ENCODE assay signal across 19 cellular contexts in genomic region chr12:131747276-131747675, GRCh38. TPM values are rescaled to one million over a fixed set of nuclear protein-coding genes. Genes with fewer than 3 reads are reported as not detected.
A peak's percentile ranks its signal among the peaks of the same experiment; 100 is the strongest.
DNase-seq lines count a peak whose midpoint lies in the region; ATAC-seq, FAIRE-seq and TF ChIP-seq lines count a peak whose summit lies in the region.
"Had no signal": no experiment of that assay in that cellular context is flagged by ENCODE, and none has a peak within 500 bp of the region (broad histone marks: within the 10 kb centered on the region; RNA-seq: fewer than 3 reads in every experiment).

No MANE protein-coding gene starts in this region.

- peaks cover 29% of the 10 kb centered on the region in 2 experiments for H3K9me3 Mint-ChIP-seq in H9
- H3K9me3 Mint-ChIP-seq in endodermal cell: peaks cover 34% of the 10 kb centered on the region

- H3K4me1 ChIP-seq in H9 (ENCODE audit: insufficient read depth, low read length) (peaks cover 4% of the 10 kb centered on the region; the same call in 1 of the 2 replicates), endodermal cell (ENCODE audit: control insufficient read depth, insufficient read depth, low read length) (no peaks in the 10 kb centered on the region), mesodermal cell (ENCODE audit: control insufficient read depth, insufficient read depth, low read length, poor library complexity, severe bottlenecking) (no peaks in the 10 kb centered on the region), HepG2 (ENCODE audit: insufficient read depth, low read length) (no peaks in the 10 kb centered on the region)
- H3K4me1 ChIP-seq: Peyer's patch had no signal

- H3K4me3 ChIP-seq in endodermal cell (ENCODE audit: low read length): no peak overlapping the region
- H3K4me3 ChIP-seq in mesodermal cell (ENCODE audit: extremely low read depth, insufficient read depth, low read length, poor library complexity, severe bottlenecking): no peak overlapping the region
- no peak overlapping the region for H3K4me3 ChIP-seq in HepG2 (replicated peaks in 1 of 3; ENCODE audit: insufficient read depth in 1 of 3, low read depth in 2 of 3, low read length in 3 of 3)
- H3K4me3 ChIP-seq: Peyer's patch had no signal

- H3K79me1 ChIP-seq in H9 (ENCODE audit: insufficient read depth, low read depth, low read length, poor library complexity, severe bottlenecking): no peaks in the 10 kb centered on the region

- H3K56ac ChIP-seq in H9 (ENCODE audit: insufficient read length, low read depth, low read length): no peak overlapping the region

- peak; percentile 3 for DNase-seq in EL
- no peak for DNase-seq in H9
- peak; percentile 40 for DNase-seq in endodermal cell
- no peak for DNase-seq in stimulated activated CD4-positive, alpha-beta T cell treated with anti-CD3 and anti-CD28 coated beads, Interleukin-2, amount 100 ng/mL, for 24 hours
- DNase-seq in HepG2 (ENCODE audit: low spot score): no peak
- no peak for DNase-seq in midbrain (lab: John Stamatoyannopoulos, UW)
- DNase-seq: CD8-positive, alpha-beta T cell; H7; IMR-90; Kasumi-1; NCI-H1417; NCI-H2029; NCI-H510A; NCI-H82; Peyer's patch; SIG-M5 had no signal

- CTCF ChIA-PET in HepG2 (lab: Yijun Ruan, JAX; ENCODE audit: low intra/inter-chr PET ratio, low total read pairs): no interaction called here

- no peaks in the 10 kb centered on the region for H3K27me3 Mint-ChIP-seq in H9 (ENCODE audit: low read depth)
- H3K27me3 Mint-ChIP-seq in endodermal cell (ENCODE audit: insufficient read depth): no peaks in the 10 kb centered on the region

- H2BK20ac ChIP-seq in H9 (ENCODE audit: low read depth, low read length, poor library complexity, severe bottlenecking): no peak overlapping the region

- H3T11ph ChIP-seq in H9 (ENCODE audit: low read length): no peak overlapping the region

- H3K36me3 Mint-ChIP-seq in H9 (ENCODE audit: insufficient read depth in 1 of 3, low read depth in 3 of 3) (peaks cover 50 to 71% (median 56%) of the 10 kb centered on the region in 3 experiments), endodermal cell (ENCODE audit: low read depth) (peaks cover 82% of the 10 kb centered on the region)

- no CpG with 5 or more reads among the region's 5 CpGs for WGBS in H9 (ENCODE audit: extremely low coverage, insufficient read length, low lambda C conversion rate)
- 94 to 96% methylated on average over 3 to 5 of the region's 5 CpGs for WGBS in endodermal cell (ENCODE audit: insufficient coverage in 1 of 2, insufficient read length in 1 of 2), 2 experiments
- 98 to 100% methylated on average over 2 to 5 of the region's 5 CpGs for WGBS in mesodermal cell (ENCODE audit: insufficient coverage in 2 of 2), 2 experiments
- 100% methylated on average over 5 of the region's 5 CpGs for WGBS in HepG2 (ENCODE audit: low lambda C conversion rate)

- H4K20me1 ChIP-seq in H9 (ENCODE audit: control insufficient read depth, insufficient read depth, insufficient read length): peaks cover 2% of the 10 kb centered on the region
- no peaks in the 10 kb centered on the region for H4K20me1 ChIP-seq in HepG2 (ENCODE audit: insufficient read depth, low read length)

- no peak for TF ChIP-seq RAD21 in HepG2 (CRISPR knock-in tag; IDR thresholded peaks at IDR 0.05)

- no peaks in the 10 kb centered on the region for H3K79me2 ChIP-seq in H9 (ENCODE audit: insufficient read depth, low read length)
- no peaks in the 10 kb centered on the region for H3K79me2 ChIP-seq in HepG2 (ENCODE audit: insufficient read depth, low read length)

- TF ChIP-seq CTCF in H9 (conservative IDR thresholded peaks at IDR 0.05): no peak
- no peak for TF ChIP-seq CTCF in endodermal cell (conservative IDR thresholded peaks at IDR 0.05)
- TF ChIP-seq CTCF in HepG2 (CRISPR knock-in tag; IDR thresholded peaks at IDR 0.05): no peak

- BruUV-seq in HepG2 (replicated peaks; lab: Mats Ljungman, UMichigan): no TSS peak

- H2BK120ac ChIP-seq in H9 (ENCODE audit: low read depth, low read length, poor library complexity, severe bottlenecking): no peak overlapping the region

- H3K23me2 ChIP-seq in H9 (ENCODE audit: insufficient read length, low read depth, low read length, poor library complexity, severe bottlenecking): no peaks in the 10 kb centered on the region

- H2AK5ac ChIP-seq in H9 (ENCODE audit: insufficient read length, low read length): no peak overlapping the region

- H2AFZ ChIP-seq in H9 (ENCODE audit: low read length) (no peak overlapping the region), HepG2 (ENCODE audit: low read length) (no peak overlapping the region)

- no peak overlapping the region for H4K8ac ChIP-seq in H9 (replicated peaks; ENCODE audit: insufficient read length, low read depth, low read length)

- no peak for FAIRE-seq in HepG2 (lab: Jason Lieb, UNC)
- FAIRE-seq: D721Med had no signal

- H3K4me2 ChIP-seq in H9 (ENCODE audit: insufficient read depth, insufficient read length, low read length) (no peak overlapping the region), HepG2 (ENCODE audit: low read depth, low read length) (no peak overlapping the region)

- no peak overlapping the region for H4K91ac ChIP-seq in H9 (ENCODE audit: insufficient read length, low read depth, low read length)

- no peaks in the 10 kb centered on the region for H3K27me3 ChIP-seq in H9 (ENCODE audit: insufficient read depth, low read length)
- H3K27me3 ChIP-seq in endodermal cell (ENCODE audit: control insufficient read depth, insufficient read depth, low read length, poor library complexity, severe bottlenecking): no peaks in the 10 kb centered on the region
- no peaks in the 10 kb centered on the region for H3K27me3 ChIP-seq in HepG2 (ENCODE audit: control insufficient read depth in 1 of 2, insufficient read depth in 2 of 2, low read length in 2 of 2)
- H3K27me3 ChIP-seq: Peyer's patch had no signal

- H3K14ac ChIP-seq in H9 (ENCODE audit: insufficient read depth, low read length): no peak overlapping the region

- H2BK5ac ChIP-seq in H9 (ENCODE audit: insufficient read length, low read length): no peak overlapping the region

- no peak overlapping the region for H3K4ac ChIP-seq in H9 (ENCODE audit: low read depth, low read length)

- in situ Hi-C loops in HepG2 (cut with HindIII; ENCODE audit: extremely low pct_ligation_motif_present, low pct_unique_long_range_greater_than_20kb): no loop called here

- no peak overlapping the region for H3K18ac ChIP-seq in H9 (ENCODE audit: insufficient read length, low read depth, low read length)

- TF ChIP-seq EP300 in HepG2 (IDR thresholded peaks at IDR 0.05; ENCODE audit: low read depth in 2 of 2, low read length in 2 of 2) (no peak), HepG2 (CRISPR knock-in tag; IDR thresholded peaks at IDR 0.05; ENCODE audit: borderline replicate concordance) (no peak)

- POLR2A ChIA-PET in HepG2 (lab: Yijun Ruan, JAX): no interaction called here

- H3K4me1 Mint-ChIP-seq in H9: peaks cover 14 to 16% of the 10 kb centered on the region in 2 experiments
- no peaks in the 10 kb centered on the region for H3K4me1 Mint-ChIP-seq in endodermal cell

- H3K36me3 ChIP-seq in endodermal cell (ENCODE audit: control insufficient read depth, insufficient read depth, low read length) (peaks cover 92% of the 10 kb centered on the region), mesodermal cell (ENCODE audit: control insufficient read depth, insufficient read depth, low read length) (peaks cover 90% of the 10 kb centered on the region), HepG2 (replicated peaks in 1 of 2; ENCODE audit: control insufficient read depth in 1 of 2, insufficient read depth in 2 of 2, low read length in 2 of 2) (peaks cover 24 to 80% of the 10 kb centered on the region in 2 experiments; a peak in 4 of 5 replicates)

- H3K9me3 ChIP-seq in H9 (ENCODE audit: control insufficient read depth, low read depth, low read length) (peaks cover 17% of the 10 kb centered on the region), endodermal cell (ENCODE audit: control insufficient read depth, low read length) (peaks cover 34% of the 10 kb centered on the region), mesodermal cell (ENCODE audit: control insufficient read depth, low read length) (peaks cover 28% of the 10 kb centered on the region), HepG2 (ENCODE audit: low read length) (peaks cover 25% of the 10 kb centered on the region; the same call in 1 of the 2 replicates)
- H3K9me3 ChIP-seq: Peyer's patch had no signal

- H3K27ac Mint-ChIP-seq in H9: peak overlapping the region; percentile 55 to 90 (median 77)
- peak overlapping the region; percentile 18 for H3K27ac Mint-ChIP-seq in endodermal cell
- H3K27ac Mint-ChIP-seq: CD8-positive, alpha-beta T cell had no signal

- intact Hi-C loops in HepG2 (cut with micrococcal nuclease; ENCODE audit: unreplicated experiment): no loop called here

- no peak overlapping the region for H2BK15ac ChIP-seq in H9 (ENCODE audit: low read depth, low read length)

- H3K4me3 Mint-ChIP-seq in H9: no peak overlapping the region
- H3K4me3 Mint-ChIP-seq in endodermal cell: no peak overlapping the region
- H3K4me3 Mint-ChIP-seq: CD8-positive, alpha-beta T cell had no signal

- no peak overlapping the region for H4K5ac ChIP-seq in H9 (ENCODE audit: insufficient read length, low read depth, low read length)

- H3K23ac ChIP-seq in H9 (ENCODE audit: insufficient read length, low read depth, low read length): no peak overlapping the region

- TF ChIP-seq POLR2A in HepG2 (IDR thresholded peaks at IDR 0.05; ENCODE audit: insufficient read depth in 1 of 2, low read depth in 2 of 2, low read length in 2 of 2): no peak

- H3K9ac ChIP-seq in H9 (ENCODE audit: extremely low read depth, insufficient read length, low read length): no peak overlapping the region
- H3K9ac ChIP-seq in endodermal cell (ENCODE audit: extremely low read depth, low read length, poor library complexity, severe bottlenecking): no peak overlapping the region
- no peak overlapping the region for H3K9ac ChIP-seq in HepG2 (ENCODE audit: insufficient read depth, low read depth, low read length)

- ATAC-seq in HG03342 (IDR thresholded peaks at IDR 0.05; ENCODE audit: unreplicated experiment) (no peak), HepG2 (no peak)
- ATAC-seq: CD8-positive, alpha-beta T cell had no signal

- no peak overlapping the region for H2BK12ac ChIP-seq in H9 (ENCODE audit: insufficient read length, low read depth, low read length)

- H3K27ac ChIP-seq in H9 (ENCODE audit: insufficient read length, low read depth, low read length): no peak overlapping the region
- no peak overlapping the region for H3K27ac ChIP-seq in endodermal cell (ENCODE audit: low read depth, low read length)
- peak overlapping the region; percentile 5 for H3K27ac ChIP-seq in mesodermal cell (ENCODE audit: low read depth, low read length, severe bottlenecking)
- H3K27ac ChIP-seq in HepG2 (ENCODE audit: extremely low read length, insufficient read depth, low read length): no peak overlapping the region
- H3K27ac ChIP-seq: Peyer's patch had no signal

RNA-seq across cellular contexts. Expression of gene SFSWAP, which starts 36.4 kb away (rescaled TPM):
- total RNA-seq in H9 (2021): 44.2 and 48.1 TPM in 2 replicates
- 10 to 100 TPM; 50.0 to 52.3 TPM for total RNA-seq in endodermal cell
- 50.9 TPM for polyA plus RNA-seq in endodermal cell (2013, experiment 1 of 2)
- polyA plus RNA-seq in endodermal cell (2013, experiment 2 of 2): 45.1 TPM
- polyA plus RNA-seq in mesodermal cell (2013, experiment 1 of 2): 43.4 TPM
- 38.1 TPM for polyA plus RNA-seq in mesodermal cell (2013, experiment 2 of 2)
- total RNA-seq in HepG2 (2016; rRNA removed; fragmentation: Illumina TruSeq; extraction: Trizol): 17.5 and 27.7 TPM in 2 replicates
- 7.2 and 7.9 TPM in 2 replicates for total RNA-seq in HepG2 (2016; cell fraction: cytosol; rRNA removed; fragmentation: Illumina TruSeq; extraction: Trizol; ENCODE audit: low read depth)
- 15.1 and 26.9 TPM in 2 replicates for total RNA-seq in HepG2 (2016; cell fraction: insoluble cytoplasmic fraction; rRNA removed; fragmentation: Illumina TruSeq; extraction: Trizol)
- total RNA-seq in HepG2 (2016; cell fraction: membrane; rRNA removed; fragmentation: Illumina TruSeq; extraction: Trizol): 10.8 and 11.0 TPM in 2 replicates
- 29.8 and 36.2 TPM in 2 replicates for total RNA-seq in HepG2 (2016; cell fraction: nucleus; rRNA removed; fragmentation: Illumina TruSeq; extraction: Trizol)
- polyA plus RNA-seq in HepG2 (2011; rRNA removed): 17.1 and 20.2 TPM in 2 replicates
- polyA plus RNA-seq in HepG2 (2011; cell fraction: cytosol; rRNA removed): 5.4 and 8.3 TPM in 2 replicates
- polyA plus RNA-seq in HepG2 (2011; cell fraction: nucleus; rRNA removed): 141 and 195 TPM in 2 replicates
- 22.3 and 23.2 TPM in 2 replicates for polyA plus RNA-seq in HepG2 (2012)
- 2.8 and 3.5 TPM in 2 replicates for polyA plus RNA-seq in HepG2 (2016; cell fraction: cytosol; fragmentation: Illumina TruSeq; extraction: Trizol; ENCODE audit: low read depth)
- polyA plus RNA-seq in HepG2 (2016; cell fraction: insoluble cytoplasmic fraction; fragmentation: Illumina TruSeq; extraction: Trizol; ENCODE audit: low read depth): 23.0 and 24.3 TPM in 2 replicates
- 6.0 and 8.0 TPM in 2 replicates for polyA plus RNA-seq in HepG2 (2016; cell fraction: membrane; fragmentation: Illumina TruSeq; extraction: Trizol; ENCODE audit: low read depth)
- 58.2 and 63.9 TPM in 2 replicates for polyA plus RNA-seq in HepG2 (2016; cell fraction: nucleus; fragmentation: Illumina TruSeq; extraction: Trizol; ENCODE audit: insufficient read depth, low read depth)
- 37.5 and 46.2 TPM in 2 replicates for polyA minus RNA-seq in HepG2 (2011; rRNA and poly(A)+ RNA removed; ENCODE audit: low replicate concordance)
- polyA minus RNA-seq in HepG2 (2011; cell fraction: cytosol; rRNA and poly(A)+ RNA removed): 5.8 and 7.3 TPM in 2 replicates
- 47.1 and 67.0 TPM in 2 replicates for polyA minus RNA-seq in HepG2 (2011; cell fraction: nucleus; rRNA and poly(A)+ RNA removed)

Comparison
In these comparisons a context has a peak if more than half of its experiments do, and no peak if none do; other contexts are left out.
1. DNase-seq: peak in EL (single experiment) and endodermal cell (single experiment); none in H9 (single experiment), stimulated activated CD4-positive, alpha-beta T cell treated with anti-CD3 and anti-CD28 coated beads, Interleukin-2, amount 100 ng/mL, for 24 hours (0 of 2), HepG2 (single experiment) and midbrain (single experiment).